8 cellular contexts compared by ENCODE assay signal in the genomic region with DNA sequence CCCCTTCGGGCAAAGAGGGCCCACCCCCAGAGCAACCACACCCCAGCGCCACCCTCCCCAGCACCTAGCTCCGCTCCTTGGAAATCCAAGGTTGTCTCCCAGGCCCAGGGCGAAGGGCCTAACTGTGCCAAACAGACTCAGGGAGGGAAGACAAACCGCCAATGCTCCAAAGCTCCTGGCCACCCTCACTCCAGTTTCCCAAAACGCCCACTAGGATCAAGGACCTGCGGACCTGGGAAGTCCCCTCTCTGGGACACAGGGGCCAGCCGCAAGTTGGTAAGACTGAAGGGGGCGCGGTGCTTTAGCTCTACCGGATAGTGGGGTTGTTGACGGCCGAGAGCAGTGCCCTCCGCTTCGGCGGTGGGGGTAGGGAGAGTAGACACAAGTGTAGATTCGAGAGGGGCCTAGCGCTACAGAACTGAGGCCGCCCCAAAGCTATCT. TPM values are rescaled to one million over a fixed set of nuclear protein-coding genes. Genes with fewer than 3 reads are reported as not detected.
DNase-seq lines count a peak whose midpoint lies in the region; ATAC-seq and TF ChIP-seq lines count a peak whose summit lies in the region.

No MANE protein-coding gene starts in this region.

- no peak overlapping the region for H3K27ac ChIP-seq in ovary

- peak overlapping the region; percentile 55 for H3K4me3 ChIP-seq in fibroblast of villous mesenchyme (ENCODE audit: low read depth, low read length)
- H3K4me3 ChIP-seq in ovary: peak overlapping the region; percentile 29

- H3K9me3 ChIP-seq in T-helper 17 cell (ENCODE audit: control insufficient read depth, low read length, poor library complexity, severe bottlenecking) (no peaks in the 10 kb centered on the region), ovary (peaks cover 0 to 3% of the 10 kb centered on the region in 2 donors)

- intact Hi-C loops in Calu3 (cut with micrococcal nuclease; ENCODE audit: unreplicated experiment): no loop called here
- intact Hi-C loops in ovary (cut with DNase I): no loop called here

- TF ChIP-seq CTCF in Calu3 (IDR thresholded peaks at IDR 0.05; ENCODE audit: unreplicated experiment) (no peak), fibroblast of villous mesenchyme (IDR thresholded peaks at IDR 0.05; ENCODE audit: insufficient read depth, low read depth, low read length) (no peak), ovary (IDR thresholded peaks at IDR 0.05) (no peak)

- H3K4me3 Mint-ChIP-seq in Calu3 (ENCODE audit: low read depth, unreplicated experiment) (peak overlapping the region; percentile 95), T-helper 17 cell (peak overlapping the region; percentile 86)

- no peaks in the 10 kb centered on the region for H3K27me3 ChIP-seq in ovary

- no peaks in the 10 kb centered on the region for H3K4me1 ChIP-seq in ovary (ENCODE audit: insufficient read depth)

- 32 to 38% (median 36%) methylated on average over 19 of the region's 19 CpGs for WGBS in ovary, 3 donors

- H3K36me3 Mint-ChIP-seq in Calu3 (ENCODE audit: insufficient read depth, unreplicated experiment): peaks cover 27% of the 10 kb centered on the region
- peaks cover 2% of the 10 kb centered on the region for H3K36me3 Mint-ChIP-seq in T-helper 17 cell (ENCODE audit: low read depth)

- no peak for TF ChIP-seq POLR2A in ovary (IDR thresholded peaks at IDR 0.05)

- peak overlapping the region; percentile 90 for H3K27ac Mint-ChIP-seq in Calu3 (ENCODE audit: unreplicated experiment)
- H3K27ac Mint-ChIP-seq in T-helper 17 cell: no peak overlapping the region

- H3K4me1 Mint-ChIP-seq in Calu3 (ENCODE audit: low read depth, unreplicated experiment): peaks cover 55% of the 10 kb centered on the region
- peaks cover 6% of the 10 kb centered on the region for H3K4me1 Mint-ChIP-seq in T-helper 17 cell

- no peak for TF ChIP-seq EP300 in ovary (IDR thresholded peaks at IDR 0.05)

- no peaks in the 10 kb centered on the region for H3K36me3 ChIP-seq in ovary

- no peaks in the 10 kb centered on the region for H3K27me3 Mint-ChIP-seq in Calu3 (ENCODE audit: unreplicated experiment)
- H3K27me3 Mint-ChIP-seq in T-helper 17 cell: peaks cover 38% of the 10 kb centered on the region

- CTCF ChIA-PET in Calu3 (lab: Charles Lee): interaction anchor here (0.6 to 1.8 kb wide), 7 partner anchors 10 to 1866 kb away, joined by 3 to 13 read pairs (median 4); a partner anchor contains a TSS

- no peaks in the 10 kb centered on the region for H3K9me3 Mint-ChIP-seq in Calu3 (ENCODE audit: low read depth, unreplicated experiment)

- DNase-seq in Calu3 (peak; percentile 44), T-helper 17 cell (no peak), fibroblast of villous mesenchyme (ENCODE audit: low read depth) (no peak), ovary (no peak), T-helper 9 cell (no peak), SIG-M5 treated with dmso at 0.1 percent for 504 hours (lab: John Stamatoyannopoulos, UW; ENCODE audit: unreplicated experiment) (no peak), anterior cingulate cortex (lab: John Stamatoyannopoulos, UW) (no peak)
- no peak for DNase-seq in stimulated activated CD4-positive, alpha-beta T cell treated with anti-CD3 and anti-CD28 coated beads, Interleukin-2, amount 100 ng/mL, for 24 hours

- ATAC-seq in T-helper 17 cell: no peak

- BruUV-seq in Calu3 (replicated peaks; lab: Mats Ljungman, UMichigan): TSS peak; percentile 30

RNA-seq across cellular contexts. Expression of a gene that starts 0.6 kb away (rescaled TPM):
- total RNA-seq in Calu3 (2022): 44.1 and 51.2 TPM in 2 replicates
- total RNA-seq in T-helper 17 cell: 1 to 10 TPM in 1 of 2 donors, under 1 TPM in 1; 0.20 to 1.1 TPM
- under 0.01 and 0.32 TPM in 2 replicates for total RNA-seq in fibroblast of villous mesenchyme
- total RNA-seq in ovary: 10 to 100 TPM in 1 of 7 donors, 1 to 10 TPM in 6; 2.5 to 24.2 (median 5.4) TPM
- polyA plus RNA-seq in ovary: 1 to 10 TPM in 1 of 2 donors, under 1 TPM in 1; 0.80 to 2.5 TPM

RNA-seq across cellular contexts. Expression of a gene that starts 21.0 kb away (rescaled TPM):
- 4.9 and 5.1 TPM in 2 replicates for total RNA-seq in Calu3 (2022)
- under 1 TPM; 0.42 to 0.50 TPM for total RNA-seq in T-helper 17 cell
- total RNA-seq in fibroblast of villous mesenchyme: 3.0 and 3.5 TPM in 2 replicates
- 1 to 10 TPM in 5 of 7 donors, under 1 TPM in 2; 0.83 to 1.6 (median 1.4) TPM for total RNA-seq in ovary
- polyA plus RNA-seq in ovary: 1 to 10 TPM in 1 of 2 donors, under 1 TPM in 1; 0.62 to 2.5 TPM

RNA-seq across cellular contexts. Expression of a gene that starts 22.4 kb away (rescaled TPM):
- total RNA-seq in Calu3 (2022) (18.6 and 19.1 TPM in 2 replicates), T-helper 17 cell (1 to 10 TPM; 5.9 to 6.3 TPM), fibroblast of villous mesenchyme (10.6 and 12.1 TPM in 2 replicates), ovary (1 to 10 TPM; 6.0 to 9.9 (median 8.4) TPM)
- 1 to 10 TPM; 4.3 to 8.1 TPM for polyA plus RNA-seq in ovary

RNA-seq across cellular contexts. Expression of a gene that starts 49.5 kb away (rescaled TPM):
- not detected in 2 replicates for total RNA-seq in Calu3 (2022)
- 100 to 1,000 TPM; 286 to 288 TPM for total RNA-seq in T-helper 17 cell
- not detected in 2 replicates for total RNA-seq in fibroblast of villous mesenchyme
- 1 to 10 TPM in 5 of 7 donors, under 1 TPM in 2; 0.34 to 2.4 (median 1.4) TPM for total RNA-seq in ovary
- 1 to 10 TPM; 1.2 to 5.6 TPM for polyA plus RNA-seq in ovary
